Comparison of ENCODE assay signal across 37 cellular contexts in genomic region chr6:571892-572291, GRCh38.
"Had no signal": no experiment of that assay in that cellular context is flagged by ENCODE, and none has a peak within 500 bp of the region (broad histone marks: within the 10 kb centered on the region; RNA-seq: fewer than 3 reads in every experiment).

No MANE protein-coding gene starts in this region.

- H3K4me3 Mint-ChIP-seq: activated CD4-positive, alpha-beta memory T cell treated with anti-CD3 and anti-CD28 coated beads for 36 hours; activated CD4-positive, alpha-beta T cell treated with anti-CD3 and anti-CD28 coated beads for 36 hours; activated CD4-positive, alpha-beta T cell treated with anti-CD3 and anti-CD28 coated beads, Interleukin-2, amount 10 ng/mL, durations not matched to agents 24 days and 14 days; activated CD8-positive, alpha-beta T cell treated with anti-CD3 and anti-CD28 coated beads for 36 hours; activated naive CD4-positive, alpha-beta T cell treated with anti-CD3 and anti-CD28 coated beads, Interleukin-2, amount 10 ng/mL, durations not matched to agents 7 days and 5 days; activated naive CD4-positive, alpha-beta T cell treated with anti-CD3 and anti-CD28 coated beads, Interleukin-2, amount 50 U/mL, for 24 hours; activated naive CD8-positive, alpha-beta T cell; activated naive CD8-positive, alpha-beta T cell treated with anti-CD3 and anti-CD28 coated beads, Interleukin-2, amount 10 ng/mL, durations not matched to agents 7 days and 5 days; activated naive CD8-positive, alpha-beta T cell treated with anti-CD3 and anti-CD28 coated beads, Interleukin-2, amount 50 U/mL, for 24 hours; activated T-helper 1 cell treated with anti-CD3 and anti-CD28 coated beads, Interleukin-12 subunit alpha, Interleukin-12 subunit beta, Interleukin-2, Interleukin-4 antibody, amounts not matched to agents 30 ng/mL and 10 ng/mL and 1 ng/mL, durations not matched to agents 14 hours and 24 hours and 36 hours; activated T-helper 17 cell treated with anti-CD3 and anti-CD28 coated beads, Interleukin-2, amount 50 U/mL, for 72 hours; T-helper 1 cell treated with Interleukin-12 subunit alpha and Interleukin-12 subunit beta and Interleukin-4 antibody, amounts not matched to agents 30 μg/mL and 1 μg/mL, for 36 hours; T-helper 2 cell treated with Interferon-gamma antibody and Interleukin-4, amounts not matched to agents 5 μg/mL and 100 μg/mL, for 36 hours; WTC11 had no signal

- H3K4me3 ChIP-seq: body of pancreas, breast epithelium had no signal

- H3K4me1 Mint-ChIP-seq: activated naive CD4-positive, alpha-beta T cell treated with anti-CD3 and anti-CD28 coated beads, Interleukin-2, amount 50 U/mL, for 24 hours; WTC11 had no signal

- H3K27me3 Mint-ChIP-seq: activated CD4-positive, alpha-beta memory T cell treated with anti-CD3 and anti-CD28 coated beads for 36 hours; activated CD4-positive, alpha-beta T cell treated with anti-CD3 and anti-CD28 coated beads for 36 hours; activated CD4-positive, alpha-beta T cell treated with anti-CD3 and anti-CD28 coated beads, Interleukin-2, amount 10 ng/mL, durations not matched to agents 24 days and 14 days; activated CD8-positive, alpha-beta T cell treated with anti-CD3 and anti-CD28 coated beads for 36 hours; activated naive CD4-positive, alpha-beta T cell treated with anti-CD3 and anti-CD28 coated beads, Interleukin-2, amount 10 ng/mL, durations not matched to agents 7 days and 5 days; activated naive CD4-positive, alpha-beta T cell treated with anti-CD3 and anti-CD28 coated beads, Interleukin-2, amount 50 U/mL, for 24 hours; activated naive CD8-positive, alpha-beta T cell; activated naive CD8-positive, alpha-beta T cell treated with anti-CD3 and anti-CD28 coated beads, Interleukin-2, amount 10 ng/mL, durations not matched to agents 7 days and 5 days; activated naive CD8-positive, alpha-beta T cell treated with anti-CD3 and anti-CD28 coated beads, Interleukin-2, amount 50 U/mL, for 24 hours; activated T-helper 17 cell treated with anti-CD3 and anti-CD28 coated beads, Interleukin-2, amount 50 U/mL, for 72 hours had no signal

- H3K9me3 Mint-ChIP-seq: activated naive CD4-positive, alpha-beta T cell treated with anti-CD3 and anti-CD28 coated beads, Interleukin-2, amount 50 U/mL, for 24 hours; activated T-helper 17 cell treated with anti-CD3 and anti-CD28 coated beads, Interleukin-2, amount 50 U/mL, for 72 hours had no signal

- H3K9me3 ChIP-seq: body of pancreas, breast epithelium had no signal

- H3K27me3 ChIP-seq: body of pancreas, brain microvascular endothelial cell, breast epithelium had no signal

- H3K4me1 ChIP-seq: body of pancreas, breast epithelium had no signal

- ATAC-seq: activated CD4-positive, alpha-beta T cell treated with anti-CD3 and anti-CD28 coated beads for 36 hours; activated CD4-positive, CD25-positive, alpha-beta regulatory T cell treated with anti-CD3 and anti-CD28 coated beads, Interleukin-2, amount 50 U/mL, for 24 hours; activated CD8-positive, alpha-beta T cell treated with anti-CD3 and anti-CD28 coated beads for 36 hours; activated naive CD8-positive, alpha-beta T cell treated with anti-CD3 and anti-CD28 coated beads, Interleukin-2, amount 50 U/mL, for 24 hours; activated T-helper 17 cell treated with anti-CD3 and anti-CD28 coated beads, Interleukin-2, amount 50 U/mL, for 72 hours; body of pancreas; WTC11 had no signal

- DNase-seq: activated CD4-positive, alpha-beta memory T cell treated with anti-CD3 and anti-CD28 coated beads for 36 hours; activated CD4-positive, alpha-beta T cell treated with anti-CD3 and anti-CD28 coated beads for 1 hour; activated CD4-positive, alpha-beta T cell treated with anti-CD3 and anti-CD28 coated beads for 36 hours; activated CD4-positive, alpha-beta T cell treated with anti-CD3 and anti-CD28 coated beads, Interleukin-2, amount 10 ng/mL, durations not matched to agents 24 days and 14 days; activated CD4-positive, alpha-beta T cell treated with anti-CD3 and anti-CD28 coated beads, Interleukin-2, amount 50 U/mL, for 1 hour; activated CD4-positive, alpha-beta T cell treated with anti-CD3 and anti-CD28 coated beads, Interleukin-2, amount 50 U/mL, for 4 hours; activated CD4-positive, CD25-positive, alpha-beta regulatory T cell; activated CD8-positive, alpha-beta memory T cell treated with anti-CD3 and anti-CD28 coated beads, Interleukin-2, amount 50 U/mL, for 4 hours; activated CD8-positive, alpha-beta T cell treated with anti-CD3 and anti-CD28 coated beads for 36 hours; activated effector memory CD4-positive, alpha-beta T cell treated with Interleukin-2 at 50 U/mL for 16 hours; activated gamma-delta T cell; activated naive CD4-positive, alpha-beta T cell treated with anti-CD3 and anti-CD28 coated beads, Interleukin-2, amount 10 ng/mL, durations not matched to agents 7 days and 5 days; activated naive CD4-positive, alpha-beta T cell treated with Interleukin-2 at 50 U/mL for 16 hours; activated naive CD8-positive, alpha-beta T cell treated with anti-CD3 and anti-CD28 coated beads, Interleukin-2, amount 10 ng/mL, durations not matched to agents 7 days and 5 days; activated naive CD8-positive, alpha-beta T cell treated with anti-CD3 and anti-CD28 coated beads, Interleukin-2, amount 50 U/mL, for 24 hours; activated T-cell treated with anti-CD3 and anti-CD28 coated beads for 4 hours; activated T-cell treated with anti-CD3 and anti-CD28 coated beads, Interleukin-2, amount 50 U/mL, for 1 hour; activated T-cell treated with anti-CD3 and anti-CD28 coated beads, Interleukin-2, amount 50 U/mL, for 48 hours; amygdala; aorta; body of pancreas; brain microvascular endothelial cell; central memory CD4-positive, alpha-beta T cell; SW 1271; T-helper 1 cell; T-helper 2 cell; T-helper 9 cell; WERI-Rb-1 had no signal

- H3K27ac Mint-ChIP-seq: activated CD4-positive, alpha-beta memory T cell treated with anti-CD3 and anti-CD28 coated beads for 36 hours; activated CD4-positive, alpha-beta T cell treated with anti-CD3 and anti-CD28 coated beads for 36 hours; activated CD4-positive, alpha-beta T cell treated with anti-CD3 and anti-CD28 coated beads, Interleukin-2, amount 10 ng/mL, durations not matched to agents 24 days and 14 days; activated CD8-positive, alpha-beta T cell treated with anti-CD3 and anti-CD28 coated beads for 36 hours; activated naive CD4-positive, alpha-beta T cell treated with anti-CD3 and anti-CD28 coated beads, Interleukin-2, amount 10 ng/mL, durations not matched to agents 7 days and 5 days; activated naive CD4-positive, alpha-beta T cell treated with anti-CD3 and anti-CD28 coated beads, Interleukin-2, amount 50 U/mL, for 24 hours; activated naive CD8-positive, alpha-beta T cell; activated naive CD8-positive, alpha-beta T cell treated with anti-CD3 and anti-CD28 coated beads, Interleukin-2, amount 10 ng/mL, durations not matched to agents 7 days and 5 days; activated naive CD8-positive, alpha-beta T cell treated with anti-CD3 and anti-CD28 coated beads, Interleukin-2, amount 50 U/mL, for 24 hours; activated T-helper 1 cell treated with anti-CD3 and anti-CD28 coated beads, Interleukin-12 subunit alpha, Interleukin-12 subunit beta, Interleukin-2, Interleukin-4 antibody, amounts not matched to agents 30 ng/mL and 10 ng/mL and 1 ng/mL, durations not matched to agents 14 hours and 24 hours and 36 hours; activated T-helper 17 cell treated with anti-CD3 and anti-CD28 coated beads, Interleukin-2, amount 50 U/mL, for 72 hours; T-helper 1 cell treated with Interleukin-12 subunit alpha and Interleukin-12 subunit beta and Interleukin-4 antibody, amounts not matched to agents 30 μg/mL and 1 μg/mL, for 36 hours; WTC11 had no signal

- H3K27ac ChIP-seq: body of pancreas, brain microvascular endothelial cell, breast epithelium, WERI-Rb-1 had no signal
